ENCODE assay signal across 25 cellular contexts in the genomic region with DNA sequence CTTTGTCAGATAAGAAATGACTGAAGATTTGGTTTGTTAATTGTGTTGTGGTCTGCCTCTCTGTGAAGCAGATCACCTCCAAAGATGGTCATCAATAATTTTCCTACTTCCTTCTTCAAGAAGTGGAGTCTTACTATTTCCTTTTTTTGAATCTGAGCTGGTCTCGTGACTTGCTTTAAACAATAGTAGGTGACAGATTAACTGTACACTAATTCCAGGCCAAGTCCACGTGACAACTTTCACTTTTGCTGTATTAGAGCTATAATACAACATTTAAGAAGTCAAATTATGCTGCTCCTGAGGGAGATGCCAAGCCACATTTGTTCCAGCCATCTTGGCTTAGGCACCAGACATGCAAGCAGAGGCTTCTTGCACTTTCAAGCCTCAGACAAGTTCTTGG.
"Had no signal": no experiment of that assay in that cellular context is flagged by ENCODE, and none has a peak within 500 bp of the region (broad histone marks: within the 10 kb centered on the region; RNA-seq: fewer than 3 reads in every experiment).

No MANE protein-coding gene starts in this region.

- H3K9me3 ChIP-seq: adrenal gland, heart right ventricle, tibial nerve had no signal

- H3K9me3 Mint-ChIP-seq: activated naive CD4-positive, alpha-beta T cell treated with anti-CD3 and anti-CD28 coated beads for 36 hours; mesothelial cell of epicardium had no signal

- H3K27me3 ChIP-seq: adrenal gland, brain microvascular endothelial cell, heart right ventricle, tibial nerve had no signal

- H3K4me3 Mint-ChIP-seq: activated CD4-positive, alpha-beta memory T cell treated with anti-CD3 and anti-CD28 coated beads for 36 hours; activated naive CD4-positive, alpha-beta T cell treated with anti-CD3 and anti-CD28 coated beads for 36 hours; activated naive CD8-positive, alpha-beta T cell treated with anti-CD3 and anti-CD28 coated beads for 36 hours; activated T-helper 1 cell treated with anti-CD3 and anti-CD28 coated beads, Interleukin-12 subunit alpha, Interleukin-12 subunit beta, Interleukin-2, Interleukin-4 antibody, amounts not matched to agents 30 ng/mL and 10 ng/mL and 1 ng/mL, durations not matched to agents 14 hours and 24 hours and 36 hours; mesothelial cell of epicardium; naive B cell had no signal

- H3K36me3 Mint-ChIP-seq: activated CD4-positive, alpha-beta memory T cell treated with anti-CD3 and anti-CD28 coated beads for 36 hours; activated naive CD8-positive, alpha-beta T cell treated with anti-CD3 and anti-CD28 coated beads for 36 hours; mesothelial cell of epicardium; naive B cell had no signal

- ATAC-seq: activated CD4-positive, CD25-positive, alpha-beta regulatory T cell treated with anti-CD3 and anti-CD28 coated beads, Interleukin-2, amount 50 U/mL, for 24 hours; esophagus mucosa; heart right ventricle; right cardiac atrium had no signal

- H3K4me1 ChIP-seq: adrenal gland, heart right ventricle, tibial nerve had no signal

- H3K36me3 ChIP-seq: adrenal gland, brain microvascular endothelial cell, heart right ventricle, tibial nerve, WERI-Rb-1 had no signal

- H3K27ac Mint-ChIP-seq: activated CD4-positive, alpha-beta memory T cell treated with anti-CD3 and anti-CD28 coated beads for 36 hours; activated naive CD4-positive, alpha-beta T cell treated with anti-CD3 and anti-CD28 coated beads for 36 hours; activated naive CD8-positive, alpha-beta T cell treated with anti-CD3 and anti-CD28 coated beads for 36 hours; activated T-helper 1 cell treated with anti-CD3 and anti-CD28 coated beads, Interleukin-12 subunit alpha, Interleukin-12 subunit beta, Interleukin-2, Interleukin-4 antibody, amounts not matched to agents 30 ng/mL and 10 ng/mL and 1 ng/mL, durations not matched to agents 14 hours and 24 hours and 36 hours; mesothelial cell of epicardium; naive B cell had no signal

- DNase-seq: activated CD4-positive, alpha-beta memory T cell treated with anti-CD3 and anti-CD28 coated beads for 36 hours; activated CD4-positive, alpha-beta T cell treated with anti-CD3 and anti-CD28 coated beads for 48 hours; activated CD8-positive, alpha-beta memory T cell treated with anti-CD3 and anti-CD28 coated beads, Interleukin-2, amount 50 U/mL, for 4 hours; activated effector memory CD4-positive, alpha-beta T cell treated with anti-CD3 and anti-CD28 coated beads, Interleukin-2, amount 50 U/mL, for 16 hours; activated naive CD4-positive, alpha-beta T cell treated with anti-CD3 and anti-CD28 coated beads for 36 hours; activated naive CD8-positive, alpha-beta T cell treated with anti-CD3 and anti-CD28 coated beads for 36 hours; activated T-cell treated with anti-CD3 and anti-CD28 coated beads, Interleukin-2, amount 50 U/mL, for 1 hour; adrenal gland; aorta; brain microvascular endothelial cell; caudate nucleus; foreskin melanocyte; heart right ventricle; naive B cell; nucleus accumbens; right cardiac atrium; stimulated activated CD4-positive, alpha-beta T cell treated with anti-CD3 and anti-CD28 coated beads, Interleukin-2, amount 100 ng/mL, for 48 hours; stimulated activated naive CD4-positive, alpha-beta T cell treated with Interleukin-2 at 50 U/mL for 16 hours; T-helper 9 cell; WERI-Rb-1 had no signal

- H3K4me1 Mint-ChIP-seq: activated naive CD8-positive, alpha-beta T cell treated with anti-CD3 and anti-CD28 coated beads for 36 hours; mesothelial cell of epicardium; naive B cell had no signal

- H3K27ac ChIP-seq: adrenal gland, brain microvascular endothelial cell, heart right ventricle, tibial nerve, WERI-Rb-1 had no signal

- H3K27me3 Mint-ChIP-seq: activated CD4-positive, alpha-beta memory T cell treated with anti-CD3 and anti-CD28 coated beads for 36 hours; activated naive CD8-positive, alpha-beta T cell treated with anti-CD3 and anti-CD28 coated beads for 36 hours; naive B cell had no signal

- H3K4me3 ChIP-seq: adrenal gland, heart right ventricle, tibial nerve had no signal
